1 cellular context compared by ENCODE assay signal in the genomic region with DNA sequence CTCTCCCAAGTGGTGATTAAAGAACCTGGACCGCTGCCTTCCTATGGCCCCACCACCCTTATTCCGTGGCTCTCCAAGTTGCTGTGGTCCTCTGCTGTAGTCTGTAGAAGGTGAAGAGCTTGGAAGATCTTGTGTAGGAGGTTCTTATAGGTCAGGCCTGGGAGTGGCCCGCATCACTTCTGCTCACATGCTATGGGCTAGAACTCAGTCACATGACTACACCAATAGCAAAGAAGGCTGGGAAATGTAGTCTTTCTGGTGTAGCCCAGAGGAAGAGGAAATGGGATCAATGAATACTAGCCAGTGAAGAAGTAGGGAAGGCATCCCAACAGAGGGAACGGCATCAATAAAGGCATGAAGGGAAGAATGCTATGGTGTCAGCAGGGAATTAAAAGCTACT.
A peak's percentile ranks its signal among the peaks of the same experiment; 100 is the strongest.
TF ChIP-seq lines count a peak whose summit lies in the region.

No MANE protein-coding gene starts in this region.

TF ChIP-seq in HepG2, 621 proteins besides CTCF, POLR2A, EP300 and RAD21 (continued from another document):
- TF ChIP-seq, protein P1, sequence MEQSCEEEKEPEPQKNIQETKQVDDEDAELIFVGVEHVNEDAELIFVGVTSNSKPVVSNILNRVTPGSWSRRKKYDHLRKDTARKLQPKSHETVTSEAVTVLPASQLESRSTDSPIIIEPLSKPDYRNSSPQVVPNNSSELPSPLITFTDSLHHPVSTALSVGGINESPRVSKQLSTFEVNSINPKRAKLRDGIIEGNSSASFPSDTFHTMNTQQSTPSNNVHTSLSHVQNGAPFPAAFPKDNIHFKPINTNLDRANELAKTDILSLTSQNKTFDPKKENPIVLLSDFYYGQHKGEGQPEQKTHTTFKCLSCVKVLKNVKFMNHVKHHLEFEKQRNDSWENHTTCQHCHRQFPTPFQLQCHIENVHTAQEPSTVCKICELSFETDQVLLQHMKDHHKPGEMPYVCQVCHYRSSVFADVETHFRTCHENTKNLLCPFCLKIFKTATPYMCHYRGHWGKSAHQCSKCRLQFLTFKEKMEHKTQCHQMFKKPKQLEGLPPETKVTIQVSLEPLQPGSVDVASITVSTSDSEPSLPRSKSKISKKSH (CRISPR knock-in tag; IDR thresholded peaks at IDR 0.05; ENCODE audit: borderline replicate concordance) = no peak
- TF ChIP-seq ZNF101 (CRISPR knock-in tag; IDR thresholded peaks at IDR 0.05; ENCODE audit: borderline replicate concordance, low read depth) (no peak), YY1 (IDR thresholded peaks at IDR 0.05; ENCODE audit: insufficient read depth, insufficient replicate concordance, low read depth, low read length) (no peak), ZNF143 (CRISPR knock-in tag; IDR thresholded peaks at IDR 0.05) (peak; percentile 65), NR2F1 (CRISPR knock-in tag; IDR thresholded peaks at IDR 0.05) (no peak), NCOA5 (CRISPR knock-in tag; IDR thresholded peaks at IDR 0.05) (no peak), ZNF484 (CRISPR knock-in tag; IDR thresholded peaks at IDR 0.05; ENCODE audit: borderline replicate concordance, low read depth) (no peak), ZNF773 (CRISPR knock-in tag; IDR thresholded peaks at IDR 0.05; ENCODE audit: borderline replicate concordance) (no peak)
- TF ChIP-seq, protein P2, sequence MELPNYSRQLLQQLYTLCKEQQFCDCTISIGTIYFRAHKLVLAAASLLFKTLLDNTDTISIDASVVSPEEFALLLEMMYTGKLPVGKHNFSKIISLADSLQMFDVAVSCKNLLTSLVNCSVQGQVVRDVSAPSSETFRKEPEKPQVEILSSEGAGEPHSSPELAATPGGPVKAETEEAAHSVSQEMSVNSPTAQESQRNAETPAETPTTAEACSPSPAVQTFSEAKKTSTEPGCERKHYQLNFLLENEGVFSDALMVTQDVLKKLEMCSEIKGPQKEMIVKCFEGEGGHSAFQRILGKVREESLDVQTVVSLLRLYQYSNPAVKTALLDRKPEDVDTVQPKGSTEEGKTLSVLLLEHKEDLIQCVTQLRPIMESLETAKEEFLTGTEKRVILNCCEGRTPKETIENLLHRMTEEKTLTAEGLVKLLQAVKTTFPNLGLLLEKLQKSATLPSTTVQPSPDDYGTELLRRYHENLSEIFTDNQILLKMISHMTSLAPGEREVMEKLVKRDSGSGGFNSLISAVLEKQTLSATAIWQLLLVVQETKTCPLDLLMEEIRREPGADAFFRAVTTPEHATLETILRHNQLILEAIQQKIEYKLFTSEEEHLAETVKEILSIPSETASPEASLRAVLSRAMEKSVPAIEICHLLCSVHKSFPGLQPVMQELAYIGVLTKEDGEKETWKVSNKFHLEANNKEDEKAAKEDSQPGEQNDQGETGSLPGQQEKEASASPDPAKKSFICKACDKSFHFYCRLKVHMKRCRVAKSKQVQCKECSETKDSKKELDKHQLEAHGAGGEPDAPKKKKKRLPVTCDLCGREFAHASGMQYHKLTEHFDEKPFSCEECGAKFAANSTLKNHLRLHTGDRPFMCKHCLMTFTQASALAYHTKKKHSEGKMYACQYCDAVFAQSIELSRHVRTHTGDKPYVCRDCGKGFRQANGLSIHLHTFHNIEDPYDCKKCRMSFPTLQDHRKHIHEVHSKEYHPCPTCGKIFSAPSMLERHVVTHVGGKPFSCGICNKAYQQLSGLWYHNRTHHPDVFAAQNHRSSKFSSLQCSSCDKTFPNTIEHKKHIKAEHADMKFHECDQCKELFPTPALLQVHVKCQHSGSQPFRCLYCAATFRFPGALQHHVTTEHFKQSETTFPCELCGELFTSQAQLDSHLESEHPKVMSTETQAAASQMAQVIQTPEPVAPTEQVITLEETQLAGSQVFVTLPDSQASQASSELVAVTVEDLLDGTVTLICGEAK (IDR thresholded peaks at IDR 0.05) = no peak
- TF ChIP-seq, protein P2 (CRISPR knock-in tag; IDR thresholded peaks at IDR 0.05) = no peak
- TF ChIP-seq, protein P3, sequence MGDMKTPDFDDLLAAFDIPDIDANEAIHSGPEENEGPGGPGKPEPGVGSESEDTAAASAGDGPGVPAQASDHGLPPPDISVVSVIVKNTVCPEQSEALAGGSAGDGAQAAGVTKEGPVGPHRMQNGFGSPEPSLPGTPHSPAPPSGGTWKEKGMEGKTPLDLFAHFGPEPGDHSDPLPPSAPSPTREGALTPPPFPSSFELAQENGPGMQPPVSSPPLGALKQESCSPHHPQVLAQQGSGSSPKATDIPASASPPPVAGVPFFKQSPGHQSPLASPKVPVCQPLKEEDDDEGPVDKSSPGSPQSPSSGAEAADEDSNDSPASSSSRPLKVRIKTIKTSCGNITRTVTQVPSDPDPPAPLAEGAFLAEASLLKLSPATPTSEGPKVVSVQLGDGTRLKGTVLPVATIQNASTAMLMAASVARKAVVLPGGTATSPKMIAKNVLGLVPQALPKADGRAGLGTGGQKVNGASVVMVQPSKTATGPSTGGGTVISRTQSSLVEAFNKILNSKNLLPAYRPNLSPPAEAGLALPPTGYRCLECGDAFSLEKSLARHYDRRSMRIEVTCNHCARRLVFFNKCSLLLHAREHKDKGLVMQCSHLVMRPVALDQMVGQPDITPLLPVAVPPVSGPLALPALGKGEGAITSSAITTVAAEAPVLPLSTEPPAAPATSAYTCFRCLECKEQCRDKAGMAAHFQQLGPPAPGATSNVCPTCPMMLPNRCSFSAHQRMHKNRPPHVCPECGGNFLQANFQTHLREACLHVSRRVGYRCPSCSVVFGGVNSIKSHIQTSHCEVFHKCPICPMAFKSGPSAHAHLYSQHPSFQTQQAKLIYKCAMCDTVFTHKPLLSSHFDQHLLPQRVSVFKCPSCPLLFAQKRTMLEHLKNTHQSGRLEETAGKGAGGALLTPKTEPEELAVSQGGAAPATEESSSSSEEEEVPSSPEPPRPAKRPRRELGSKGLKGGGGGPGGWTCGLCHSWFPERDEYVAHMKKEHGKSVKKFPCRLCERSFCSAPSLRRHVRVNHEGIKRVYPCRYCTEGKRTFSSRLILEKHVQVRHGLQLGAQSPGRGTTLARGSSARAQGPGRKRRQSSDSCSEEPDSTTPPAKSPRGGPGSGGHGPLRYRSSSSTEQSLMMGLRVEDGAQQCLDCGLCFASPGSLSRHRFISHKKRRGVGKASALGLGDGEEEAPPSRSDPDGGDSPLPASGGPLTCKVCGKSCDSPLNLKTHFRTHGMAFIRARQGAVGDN (CRISPR knock-in tag; IDR thresholded peaks at IDR 0.05) = no peak
- TF ChIP-seq, protein P4, sequence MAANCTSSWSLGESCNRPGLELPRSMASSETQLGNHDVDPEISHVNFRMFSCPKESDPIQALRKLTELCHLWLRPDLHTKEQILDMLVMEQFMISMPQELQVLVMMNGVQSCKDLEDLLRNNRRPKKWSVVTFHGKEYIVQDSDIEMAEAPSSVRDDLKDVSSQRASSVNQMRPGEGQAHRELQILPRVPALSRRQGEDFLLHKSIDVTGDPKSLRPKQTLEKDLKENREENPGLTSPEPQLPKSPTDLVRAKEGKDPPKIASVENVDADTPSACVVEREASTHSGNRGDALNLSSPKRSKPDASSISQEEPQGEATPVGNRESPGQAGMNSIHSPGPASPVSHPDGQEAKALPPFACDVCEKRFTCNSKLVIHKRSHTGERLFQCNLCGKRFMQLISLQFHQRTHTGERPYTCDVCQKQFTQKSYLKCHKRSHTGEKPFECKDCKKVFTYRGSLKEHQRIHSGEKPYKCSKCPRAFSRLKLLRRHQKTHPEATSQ (CRISPR knock-in tag; IDR thresholded peaks at IDR 0.05; ENCODE audit: borderline replicate concordance) = no peak
